11 cellular contexts compared by ENCODE assay signal in genomic region chr9:135543262-135543894, GRCh38. TPM values are rescaled to one million over a fixed set of nuclear protein-coding genes. Genes with fewer than 3 reads are reported as not detected.
"Had no signal": no experiment of that assay in that cellular context is flagged by ENCODE, and none has a peak within 500 bp of the region (broad histone marks: within the 10 kb centered on the region; RNA-seq: fewer than 3 reads in every experiment).

No MANE protein-coding gene starts in this region.

RNA-seq across cellular contexts. Expression of gene OBP2A, which starts 2.5 kb away (rescaled TPM):
- total RNA-seq: activated naive CD8-positive, alpha-beta T cell treated with anti-CD3 and anti-CD28 coated beads, Interleukin-2, amount 10 ng/mL, durations not matched to agents 7 days and 5 days; aorta; bronchial epithelial cell; esophagus muscularis mucosa; frontal cortex; heart left ventricle; left lung; natural killer cell treated with Interleukin-12 subunit alpha and Interleukin-12 subunit beta and Interleukin-15 and Interleukin-18, amount 100 ng/mL, for 72 hours; skeletal muscle tissue; thyroid gland; uterus had no signal
- polyA plus RNA-seq: aorta, heart left ventricle had no signal

RNA-seq across cellular contexts. Expression of gene PAEP, which starts 18.2 kb away (rescaled TPM):
- total RNA-seq: activated naive CD8-positive, alpha-beta T cell treated with anti-CD3 and anti-CD28 coated beads, Interleukin-2, amount 10 ng/mL, durations not matched to agents 7 days and 5 days; aorta; bronchial epithelial cell; esophagus muscularis mucosa; frontal cortex; heart left ventricle; left lung; natural killer cell treated with Interleukin-12 subunit alpha and Interleukin-12 subunit beta and Interleukin-15 and Interleukin-18, amount 100 ng/mL, for 72 hours; skeletal muscle tissue; thyroid gland; uterus had no signal
- polyA plus RNA-seq: aorta, heart left ventricle had no signal

RNA-seq across cellular contexts. Expression of gene LCN1, which starts 22.1 kb away (rescaled TPM):
- total RNA-seq: activated naive CD8-positive, alpha-beta T cell treated with anti-CD3 and anti-CD28 coated beads, Interleukin-2, amount 10 ng/mL, durations not matched to agents 7 days and 5 days; bronchial epithelial cell; esophagus muscularis mucosa; frontal cortex; left lung; natural killer cell treated with Interleukin-12 subunit alpha and Interleukin-12 subunit beta and Interleukin-15 and Interleukin-18, amount 100 ng/mL, for 72 hours; skeletal muscle tissue; thyroid gland had no signal
- polyA plus RNA-seq: aorta had no signal
